Comparison of ENCODE assay signal across 22 cellular contexts in the genomic region with DNA sequence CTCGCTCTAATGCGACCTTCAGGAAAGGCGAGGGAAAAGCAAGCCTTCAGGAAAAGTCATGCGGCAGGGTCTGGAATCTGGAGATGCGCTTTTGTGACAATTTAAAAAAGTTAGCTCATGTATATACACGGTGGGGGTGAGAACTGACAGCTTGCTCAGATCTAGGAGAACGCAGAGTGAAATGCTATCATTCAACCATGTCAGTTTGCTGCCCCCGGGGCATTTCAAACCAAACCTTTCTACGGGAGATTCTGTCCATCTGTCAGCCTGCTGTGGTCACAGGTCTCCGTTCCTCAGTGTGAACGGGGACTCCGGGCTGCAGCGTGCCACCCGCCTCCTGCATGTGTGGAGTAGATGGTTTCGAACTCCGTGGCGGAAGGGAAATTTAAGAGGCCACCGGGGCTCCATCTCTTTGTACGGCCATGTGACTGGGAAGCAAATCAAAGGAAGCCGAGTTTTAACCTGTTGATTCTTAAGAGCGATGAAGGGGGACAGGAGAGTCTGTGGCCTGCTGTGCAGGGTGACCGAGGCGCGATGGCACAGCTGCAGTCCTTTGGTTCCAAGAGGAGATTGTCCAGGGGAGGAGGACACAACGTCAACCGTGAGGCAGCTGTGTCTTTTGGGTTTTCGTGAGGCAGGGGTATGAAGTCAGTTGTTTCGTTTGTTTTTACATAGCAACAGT. TPM values are rescaled to one million over a fixed set of nuclear protein-coding genes. Genes with fewer than 3 reads are reported as not detected.
DNase-seq lines count a peak whose midpoint lies in the region; ATAC-seq, FAIRE-seq and TF ChIP-seq lines count a peak whose summit lies in the region.
"Had no signal": no experiment of that assay in that cellular context is flagged by ENCODE, and none has a peak within 500 bp of the region (broad histone marks: within the 10 kb centered on the region; RNA-seq: fewer than 3 reads in every experiment).

No MANE protein-coding gene starts in this region.

- FAIRE-seq in small intestine (lab: Jason Lieb, UNC): no peak
- FAIRE-seq: A549, GM18507, islet of Langerhans had no signal

- H3K4me3 Mint-ChIP-seq in activated CD8-positive, alpha-beta memory T cell treated with anti-CD3 and anti-CD28 coated beads, Interleukin-2, amount 10 ng/mL, durations not matched to agents 7 days and 5 days: no peak overlapping the region
- no peak overlapping the region for H3K4me3 Mint-ChIP-seq in CD8-positive, alpha-beta memory T cell
- H3K4me3 Mint-ChIP-seq in activated CD8-positive, alpha-beta T cell treated with anti-CD3 and anti-CD28 coated beads for 36 hours: no peak overlapping the region
- H3K4me3 Mint-ChIP-seq in naive thymus-derived CD8-positive, alpha-beta T cell: no peak overlapping the region

- WGBS in small intestine, 3 donors: 94 to 96% (median 95%) methylated on average over 28 of the region's 28 CpGs
- WGBS in smooth muscle cell (ENCODE audit: low lambda C conversion rate): 95% methylated on average over 28 of the region's 28 CpGs

- TF ChIP-seq CTCF in activated CD8-positive, alpha-beta T cell treated with anti-CD3 and anti-CD28 coated beads for 36 hours (IDR thresholded peaks at IDR 0.05): no peak
- no peak for TF ChIP-seq CTCF in smooth muscle cell (IDR thresholded peaks at IDR 0.05; ENCODE audit: borderline replicate concordance, insufficient read depth, poor library complexity, severe bottlenecking)

- peaks cover 41% of the 10 kb centered on the region for H3K4me1 Mint-ChIP-seq in activated CD8-positive, alpha-beta memory T cell treated with anti-CD3 and anti-CD28 coated beads, Interleukin-2, amount 10 ng/mL, durations not matched to agents 7 days and 5 days
- peaks cover 47 to 59% (median 51%) of the 10 kb centered on the region in 3 donors for H3K4me1 Mint-ChIP-seq in CD8-positive, alpha-beta memory T cell
- H3K4me1 Mint-ChIP-seq in activated CD8-positive, alpha-beta T cell treated with anti-CD3 and anti-CD28 coated beads for 36 hours (ENCODE audit: low read depth): peaks cover 36% of the 10 kb centered on the region
- peaks cover 35 to 58% (median 49%) of the 10 kb centered on the region in 4 donors for H3K4me1 Mint-ChIP-seq in naive thymus-derived CD8-positive, alpha-beta T cell

- peaks cover 42% of the 10 kb centered on the region for H3K36me3 ChIP-seq in CD8-positive, alpha-beta memory T cell (ENCODE audit: insufficient read depth, low read length)
- H3K36me3 ChIP-seq in small intestine (ENCODE audit: control insufficient read depth in 2 of 2, insufficient read depth in 2 of 2, low read length in 2 of 2): peaks cover 6 to 22% of the 10 kb centered on the region in 2 donors
- H3K36me3 ChIP-seq in smooth muscle cell (ENCODE audit: low read depth): peaks cover 7% of the 10 kb centered on the region
- H3K36me3 ChIP-seq: uterus had no signal

- H3K4me3 ChIP-seq in CD8-positive, alpha-beta memory T cell (ENCODE audit: low read length): no peak overlapping the region
- H3K4me3 ChIP-seq in small intestine (ENCODE audit: low read depth in 1 of 2, low read length in 2 of 2): no peak overlapping the region
- H3K4me3 ChIP-seq in smooth muscle cell: no peak overlapping the region
- H3K4me3 ChIP-seq: A549, uterus had no signal

- H3K27ac Mint-ChIP-seq in activated CD8-positive, alpha-beta memory T cell treated with anti-CD3 and anti-CD28 coated beads, Interleukin-2, amount 10 ng/mL, durations not matched to agents 7 days and 5 days: no peak overlapping the region
- H3K27ac Mint-ChIP-seq in CD8-positive, alpha-beta memory T cell: peak overlapping the region in 7 of 8 donors; percentile 29 to 92 (median 72)
- peak overlapping the region; percentile 30 for H3K27ac Mint-ChIP-seq in activated CD8-positive, alpha-beta T cell treated with anti-CD3 and anti-CD28 coated beads for 36 hours
- peak overlapping the region in 9 of 10 donors; percentile 47 to 99 (median 84) for H3K27ac Mint-ChIP-seq in naive thymus-derived CD8-positive, alpha-beta T cell

- POLR2A ChIA-PET in CD8-positive, alpha-beta memory T cell (lab: Charles Lee): interaction anchor here (0.5 kb wide), 1 partner anchor 11 kb away, joined by 3 read pairs; no protein-coding TSS in a partner anchor
- POLR2A ChIA-PET in activated CD8-positive, alpha-beta T cell treated with anti-CD3 and anti-CD28 coated beads for 36 hours (lab: Charles Lee): no interaction called here
- POLR2A ChIA-PET in naive thymus-derived CD8-positive, alpha-beta T cell (lab: Charles Lee): no interaction called here

- H3K9me3 ChIP-seq in CD8-positive, alpha-beta memory T cell (ENCODE audit: low read length): no peaks in the 10 kb centered on the region
- H3K9me3 ChIP-seq in small intestine (ENCODE audit: control insufficient read depth, low read depth) (no peaks in the 10 kb centered on the region), smooth muscle cell (replicated peaks; ENCODE audit: low read depth) (no peaks in the 10 kb centered on the region)
- H3K9me3 ChIP-seq: A549, uterus had no signal

- intact Hi-C loops in activated CD8-positive, alpha-beta T cell treated with anti-CD3 and anti-CD28 coated beads for 36 hours (cut with micrococcal nuclease): no loop called here

- H3K9ac ChIP-seq in smooth muscle cell (ENCODE audit: low read depth): no peak overlapping the region

- H3F3A ChIP-seq in smooth muscle cell (ENCODE audit: low read depth): peaks cover 3% of the 10 kb centered on the region

- CTCF ChIA-PET in activated CD8-positive, alpha-beta memory T cell treated with anti-CD3 and anti-CD28 coated beads, Interleukin-2, amount 10 ng/mL, durations not matched to agents 7 days and 5 days (lab: Charles Lee): no interaction called here
- CTCF ChIA-PET in CD8-positive, alpha-beta memory T cell (lab: Charles Lee): interaction anchor here (1.1 kb wide), 1 partner anchor 17 kb away, joined by 3 read pairs; no protein-coding TSS in a partner anchor
- CTCF ChIA-PET in activated CD8-positive, alpha-beta T cell treated with anti-CD3 and anti-CD28 coated beads for 36 hours (lab: Charles Lee): interaction anchor here (0.7 to 1.0 kb wide), 2 partner anchors 17 to 25 kb away, joined by 3 to 5 read pairs; no protein-coding TSS in a partner anchor

- peak; percentile 50 for DNase-seq in activated CD8-positive, alpha-beta memory T cell treated with anti-CD3 and anti-CD28 coated beads, Interleukin-2, amount 50 U/mL, for 48 hours
- no peak for DNase-seq in activated CD8-positive, alpha-beta memory T cell treated with anti-CD3 and anti-CD28 coated beads, Interleukin-2, amount 10 ng/mL, durations not matched to agents 7 days and 5 days
- no peak for DNase-seq in CD8-positive, alpha-beta memory T cell
- no peak for DNase-seq in activated CD8-positive, alpha-beta T cell treated with anti-CD3 and anti-CD28 coated beads for 36 hours
- DNase-seq in naive thymus-derived CD8-positive, alpha-beta T cell: no peak
- no peak for DNase-seq in small intestine
- DNase-seq in smooth muscle cell (lab: John Stamatoyannopoulos, UW; ENCODE audit: unreplicated experiment): no peak
- DNase-seq: activated CD4-positive, alpha-beta T cell treated with anti-CD3 and anti-CD28 coated beads for 1 hour; amygdala; dermis blood vessel endothelial cell; NCI-H1417 treated with DMSO at 0.1 percent for 48 hours; NCI-H2171; NCI-H526; Right ventricle myocardium superior; stimulated activated CD4-positive, alpha-beta T cell treated with anti-CD3 and anti-CD28 coated beads, Interleukin-4, amount 100 ng/mL, for 4 hours; SW 1271; uterus had no signal

- no peaks in the 10 kb centered on the region for H3K9me3 Mint-ChIP-seq in activated CD8-positive, alpha-beta memory T cell treated with anti-CD3 and anti-CD28 coated beads, Interleukin-2, amount 10 ng/mL, durations not matched to agents 7 days and 5 days (ENCODE audit: low read depth)
- H3K9me3 Mint-ChIP-seq in CD8-positive, alpha-beta memory T cell: no peaks in the 10 kb centered on the region
- no peaks in the 10 kb centered on the region for H3K9me3 Mint-ChIP-seq in activated CD8-positive, alpha-beta T cell treated with anti-CD3 and anti-CD28 coated beads for 36 hours
- no peaks in the 10 kb centered on the region for H3K9me3 Mint-ChIP-seq in naive thymus-derived CD8-positive, alpha-beta T cell

- H3K4me2 ChIP-seq in smooth muscle cell: no peak overlapping the region
- H3K4me2 ChIP-seq: A549 had no signal

- H3K4me1 ChIP-seq in CD8-positive, alpha-beta memory T cell (ENCODE audit: insufficient read depth, low read length): peaks cover 41% of the 10 kb centered on the region
- H3K4me1 ChIP-seq in small intestine (ENCODE audit: control insufficient read depth in 2 of 2, insufficient read depth in 1 of 2, low read depth in 1 of 2, low read length in 1 of 2) (no peaks in the 10 kb centered on the region), smooth muscle cell (ENCODE audit: low read depth) (no peaks in the 10 kb centered on the region)
- H3K4me1 ChIP-seq: A549 had no signal

- H3K36me3 Mint-ChIP-seq in activated CD8-positive, alpha-beta memory T cell treated with anti-CD3 and anti-CD28 coated beads, Interleukin-2, amount 10 ng/mL, durations not matched to agents 7 days and 5 days: peaks cover 72% of the 10 kb centered on the region
- H3K36me3 Mint-ChIP-seq in CD8-positive, alpha-beta memory T cell: peaks cover 3 to 87% (median 22%) of the 10 kb centered on the region in 3 donors
- peaks cover 71% of the 10 kb centered on the region for H3K36me3 Mint-ChIP-seq in activated CD8-positive, alpha-beta T cell treated with anti-CD3 and anti-CD28 coated beads for 36 hours (ENCODE audit: low read depth)
- peaks cover 4 to 68% (median 26%) of the 10 kb centered on the region in 3 donors for H3K36me3 Mint-ChIP-seq in naive thymus-derived CD8-positive, alpha-beta T cell

- ATAC-seq in activated CD8-positive, alpha-beta memory T cell treated with anti-CD3 and anti-CD28 coated beads, Interleukin-2, amount 10 ng/mL, durations not matched to agents 7 days and 5 days: no peak
- no peak for ATAC-seq in activated CD8-positive, alpha-beta T cell treated with anti-CD3 and anti-CD28 coated beads for 36 hours
- no peak for ATAC-seq in naive thymus-derived CD8-positive, alpha-beta T cell
- no peak for ATAC-seq in HG02852 (IDR thresholded peaks at IDR 0.05; ENCODE audit: unreplicated experiment)
- ATAC-seq: A549 had no signal

- no peaks in the 10 kb centered on the region for H3K27me3 ChIP-seq in CD8-positive, alpha-beta memory T cell (ENCODE audit: insufficient read depth, low read length, poor library complexity, severe bottlenecking)
- H3K27me3 ChIP-seq in small intestine (ENCODE audit: control insufficient read depth in 2 of 2, insufficient read depth in 2 of 2, low read length in 2 of 2): no peaks in the 10 kb centered on the region
- no peaks in the 10 kb centered on the region for H3K27me3 ChIP-seq in smooth muscle cell (ENCODE audit: low read depth)
- H3K27me3 ChIP-seq: uterus had no signal

- H2AFZ ChIP-seq in smooth muscle cell (ENCODE audit: low read depth): no peak overlapping the region

- H3K27me3 Mint-ChIP-seq in activated CD8-positive, alpha-beta memory T cell treated with anti-CD3 and anti-CD28 coated beads, Interleukin-2, amount 10 ng/mL, durations not matched to agents 7 days and 5 days: no peaks in the 10 kb centered on the region
- H3K27me3 Mint-ChIP-seq in CD8-positive, alpha-beta memory T cell: no peaks in the 10 kb centered on the region
- H3K27me3 Mint-ChIP-seq in activated CD8-positive, alpha-beta T cell treated with anti-CD3 and anti-CD28 coated beads for 36 hours: no peaks in the 10 kb centered on the region
- H3K27me3 Mint-ChIP-seq in naive thymus-derived CD8-positive, alpha-beta T cell: no peaks in the 10 kb centered on the region

- no peak overlapping the region for H3K27ac ChIP-seq in CD8-positive, alpha-beta memory T cell (ENCODE audit: low read depth, low read length)
- no peak overlapping the region for H3K27ac ChIP-seq in small intestine (ENCODE audit: low read depth in 1 of 2, low read length in 1 of 2)
- H3K27ac ChIP-seq in smooth muscle cell (ENCODE audit: low read depth): no peak overlapping the region
- H3K27ac ChIP-seq: A549, epithelial cell of prostate, uterus had no signal

- H4K20me1 ChIP-seq in smooth muscle cell (ENCODE audit: low read depth): no peaks in the 10 kb centered on the region

- H3K79me2 ChIP-seq in smooth muscle cell (ENCODE audit: low read depth): no peaks in the 10 kb centered on the region

RNA-seq across cellular contexts. Expression of a gene that starts 45.9 kb away (rescaled TPM):
- total RNA-seq in activated CD8-positive, alpha-beta memory T cell treated with anti-CD3 and anti-CD28 coated beads, Interleukin-2, amount 10 ng/mL, durations not matched to agents 7 days and 5 days: 100 to 1,000 TPM in 1 of 2 experiments, 10 to 100 TPM in 1; 87.8 to 123 TPM
- 10 to 100 TPM; 86.2 to 87.6 TPM for total RNA-seq in CD8-positive, alpha-beta memory T cell
- 28.1 TPM for polyA plus RNA-seq in CD8-positive, alpha-beta memory T cell
- total RNA-seq in activated CD8-positive, alpha-beta T cell treated with anti-CD3 and anti-CD28 coated beads for 36 hours: 10 to 100 TPM; 59.6 to 60.5 TPM
- total RNA-seq in naive thymus-derived CD8-positive, alpha-beta T cell: 10 to 100 TPM; 68.1 to 77.0 TPM
- 10 to 100 TPM; 15.7 to 22.7 (median 17.2) TPM for polyA plus RNA-seq in naive thymus-derived CD8-positive, alpha-beta T cell
- polyA plus RNA-seq in small intestine (1 to 10 TPM; 3.1 to 8.4 (median 3.2) TPM), smooth muscle cell (15.8 and 17.6 TPM in 2 replicates)
- total RNA-seq in smooth muscle cell: 21.2 and 30.3 TPM in 2 replicates
